ENCODE assay signal across 19 cellular contexts in the genomic region with DNA sequence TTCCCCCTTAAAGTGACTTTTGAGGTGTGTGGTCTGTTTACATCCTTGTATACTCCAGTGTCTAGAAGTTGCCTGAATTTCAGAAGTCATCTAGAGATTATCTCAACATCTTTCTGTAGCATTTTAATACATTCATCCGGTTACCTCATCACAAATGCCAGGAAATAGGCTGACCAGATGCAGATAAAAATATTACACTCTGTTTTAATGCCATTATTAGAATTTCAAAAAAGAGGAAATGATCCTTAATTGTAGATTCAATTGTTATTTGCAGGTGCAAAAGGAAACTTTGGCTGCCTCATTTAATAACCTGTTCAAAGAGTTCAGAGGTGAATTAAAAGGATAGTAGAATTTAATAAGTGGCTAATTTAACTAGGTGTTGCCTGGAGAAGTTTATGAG.
A peak's percentile ranks its signal among the peaks of the same experiment; 100 is the strongest.
DNase-seq lines count a peak whose midpoint lies in the region; ATAC-seq and TF ChIP-seq lines count a peak whose summit lies in the region.
"Had no signal": no experiment of that assay in that cellular context is flagged by ENCODE, and none has a peak within 500 bp of the region (broad histone marks: within the 10 kb centered on the region; RNA-seq: fewer than 3 reads in every experiment).

No MANE protein-coding gene starts in this region.

- H3K4me3 Mint-ChIP-seq in activated B cell treated with CpG ODN at 0.5 μM for 24 hours, result peak overlapping the region; percentile 60
- H3K4me3 Mint-ChIP-seq: activated CD4-positive, alpha-beta T cell treated with anti-CD3 and anti-CD28 coated beads, Interleukin-2, amount 10 ng/mL, durations not matched to agents 7 days and 5 days; activated T-cell treated with anti-CD3 and anti-CD28 coated beads, Interleukin-2, amount 50 U/mL, for 72 hours had no signal

- intact Hi-C loops in activated B cell treated with CpG ODN at 0.5 μM for 24 hours (cut with micrococcal nuclease), result no loop called here

- no peaks in the 10 kb centered on the region for H3K27me3 Mint-ChIP-seq in activated B cell treated with CpG ODN at 0.5 μM for 24 hours
- H3K27me3 Mint-ChIP-seq: activated CD4-positive, alpha-beta T cell treated with anti-CD3 and anti-CD28 coated beads, Interleukin-2, amount 10 ng/mL, durations not matched to agents 7 days and 5 days had no signal

- no peak for TF ChIP-seq CTCF in activated B cell treated with CpG ODN at 0.5 μM for 24 hours (IDR thresholded peaks at IDR 0.05)

- DNase-seq in activated B cell treated with CpG ODN at 0.5 μM for 24 hours (no peak), HCEC 1CT (no peak), occipital lobe (lab: John Stamatoyannopoulos, UW) (no peak), NCI-H1694 (lab: John Stamatoyannopoulos, UW) (no peak), T-helper 1 cell (no peak)
- DNase-seq: activated CD4-positive, alpha-beta T cell treated with anti-CD3 and anti-CD28 coated beads, Interleukin-2, amount 10 ng/mL, durations not matched to agents 7 days and 5 days; activated T-cell treated with anti-CD3 and anti-CD28 coated beads, Interleukin-2, amount 50 U/mL, for 72 hours; amniotic stem cell; DND-41; mesendoderm; NCI-H774; nucleus accumbens; sigmoid colon; stimulated activated CD4-positive, alpha-beta T cell treated with anti-CD3 and anti-CD28 coated beads, Interleukin-2, amount 100 ng/mL, for 48 hours; T-helper 2 cell; tibial artery had no signal

- no peaks in the 10 kb centered on the region for H3K36me3 Mint-ChIP-seq in activated B cell treated with CpG ODN at 0.5 μM for 24 hours (ENCODE audit: low read depth)

- peak overlapping the region; percentile 65 for H3K27ac Mint-ChIP-seq in activated B cell treated with CpG ODN at 0.5 μM for 24 hours
- H3K27ac Mint-ChIP-seq: activated CD4-positive, alpha-beta T cell treated with anti-CD3 and anti-CD28 coated beads, Interleukin-2, amount 10 ng/mL, durations not matched to agents 7 days and 5 days; activated T-cell treated with anti-CD3 and anti-CD28 coated beads, Interleukin-2, amount 50 U/mL, for 72 hours had no signal

- H3K9me3 Mint-ChIP-seq in activated B cell treated with CpG ODN at 0.5 μM for 24 hours, result no peaks in the 10 kb centered on the region
- H3K9me3 Mint-ChIP-seq: activated CD4-positive, alpha-beta T cell treated with anti-CD3 and anti-CD28 coated beads, Interleukin-2, amount 10 ng/mL, durations not matched to agents 7 days and 5 days had no signal

- peaks cover 43% of the 10 kb centered on the region for H3K4me1 Mint-ChIP-seq in activated B cell treated with CpG ODN at 0.5 μM for 24 hours
- H3K4me1 Mint-ChIP-seq: activated CD4-positive, alpha-beta T cell treated with anti-CD3 and anti-CD28 coated beads, Interleukin-2, amount 10 ng/mL, durations not matched to agents 7 days and 5 days had no signal

- POLR2A ChIA-PET in activated B cell treated with CpG ODN at 0.5 μM for 24 hours (lab: Charles Lee), result no interaction called here

- ATAC-seq in GM18517 (IDR thresholded peaks at IDR 0.05; ENCODE audit: unreplicated experiment) (peak; percentile 72), GM21390 (IDR thresholded peaks at IDR 0.05; ENCODE audit: unreplicated experiment) (peak; percentile 49), HG03175 (IDR thresholded peaks at IDR 0.05; ENCODE audit: unreplicated experiment) (peak; percentile 85), activated B cell treated with CpG ODN at 0.5 μM for 24 hours (ENCODE audit: low read depth) (peak; percentile 42)
- ATAC-seq: activated T-cell treated with anti-CD3 and anti-CD28 coated beads, Interleukin-2, amount 50 U/mL, for 72 hours had no signal

- CTCF ChIA-PET in activated B cell treated with CpG ODN at 0.5 μM for 24 hours (lab: Charles Lee), result no interaction called here
